1 cellular context compared by ENCODE assay signal in the genomic region with DNA sequence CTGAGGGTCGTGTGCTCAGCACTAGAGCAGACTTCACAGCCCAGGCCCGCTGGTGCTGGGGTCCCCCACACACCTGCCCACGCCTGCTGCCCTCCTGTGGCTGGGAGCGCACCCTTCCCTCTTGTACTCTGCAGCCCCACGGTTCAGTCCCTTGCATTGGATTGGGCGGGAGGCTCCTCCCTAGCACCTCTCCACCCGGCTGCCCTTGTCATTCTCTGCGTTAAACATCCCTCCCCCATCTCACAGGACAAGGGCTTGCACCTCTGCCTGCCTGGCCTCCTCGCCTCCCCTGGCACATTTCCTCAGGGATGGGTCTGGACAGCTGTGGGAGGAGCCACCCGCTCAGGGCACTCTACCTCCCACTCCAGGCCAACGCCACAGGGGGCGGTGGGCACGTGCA.
TF ChIP-seq lines count a peak whose summit lies in the region.

No MANE protein-coding gene starts in this region.

TF ChIP-seq in GM12878, 131 proteins besides CTCF, POLR2A, EP300 and RAD21 (continued from another document):
- TF ChIP-seq, protein P1, sequence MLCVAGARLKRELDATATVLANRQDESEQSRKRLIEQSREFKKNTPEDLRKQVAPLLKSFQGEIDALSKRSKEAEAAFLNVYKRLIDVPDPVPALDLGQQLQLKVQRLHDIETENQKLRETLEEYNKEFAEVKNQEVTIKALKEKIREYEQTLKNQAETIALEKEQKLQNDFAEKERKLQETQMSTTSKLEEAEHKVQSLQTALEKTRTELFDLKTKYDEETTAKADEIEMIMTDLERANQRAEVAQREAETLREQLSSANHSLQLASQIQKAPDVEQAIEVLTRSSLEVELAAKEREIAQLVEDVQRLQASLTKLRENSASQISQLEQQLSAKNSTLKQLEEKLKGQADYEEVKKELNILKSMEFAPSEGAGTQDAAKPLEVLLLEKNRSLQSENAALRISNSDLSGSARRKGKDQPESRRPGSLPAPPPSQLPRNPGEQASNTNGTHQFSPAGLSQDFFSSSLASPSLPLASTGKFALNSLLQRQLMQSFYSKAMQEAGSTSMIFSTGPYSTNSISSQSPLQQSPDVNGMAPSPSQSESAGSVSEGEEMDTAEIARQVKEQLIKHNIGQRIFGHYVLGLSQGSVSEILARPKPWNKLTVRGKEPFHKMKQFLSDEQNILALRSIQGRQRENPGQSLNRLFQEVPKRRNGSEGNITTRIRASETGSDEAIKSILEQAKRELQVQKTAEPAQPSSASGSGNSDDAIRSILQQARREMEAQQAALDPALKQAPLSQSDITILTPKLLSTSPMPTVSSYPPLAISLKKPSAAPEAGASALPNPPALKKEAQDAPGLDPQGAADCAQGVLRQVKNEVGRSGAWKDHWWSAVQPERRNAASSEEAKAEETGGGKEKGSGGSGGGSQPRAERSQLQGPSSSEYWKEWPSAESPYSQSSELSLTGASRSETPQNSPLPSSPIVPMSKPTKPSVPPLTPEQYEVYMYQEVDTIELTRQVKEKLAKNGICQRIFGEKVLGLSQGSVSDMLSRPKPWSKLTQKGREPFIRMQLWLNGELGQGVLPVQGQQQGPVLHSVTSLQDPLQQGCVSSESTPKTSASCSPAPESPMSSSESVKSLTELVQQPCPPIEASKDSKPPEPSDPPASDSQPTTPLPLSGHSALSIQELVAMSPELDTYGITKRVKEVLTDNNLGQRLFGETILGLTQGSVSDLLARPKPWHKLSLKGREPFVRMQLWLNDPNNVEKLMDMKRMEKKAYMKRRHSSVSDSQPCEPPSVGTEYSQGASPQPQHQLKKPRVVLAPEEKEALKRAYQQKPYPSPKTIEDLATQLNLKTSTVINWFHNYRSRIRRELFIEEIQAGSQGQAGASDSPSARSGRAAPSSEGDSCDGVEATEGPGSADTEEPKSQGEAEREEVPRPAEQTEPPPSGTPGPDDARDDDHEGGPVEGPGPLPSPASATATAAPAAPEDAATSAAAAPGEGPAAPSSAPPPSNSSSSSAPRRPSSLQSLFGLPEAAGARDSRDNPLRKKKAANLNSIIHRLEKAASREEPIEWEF (IDR thresholded peaks at IDR 0.05; ENCODE audit: insufficient replicate concordance, low read depth, low read length): no peak
- TF ChIP-seq LARP7 (IDR thresholded peaks at IDR 0.05) (no peak), ZBED1 (IDR thresholded peaks at IDR 0.05; ENCODE audit: borderline replicate concordance) (no peak), TAF1 (IDR thresholded peaks at IDR 0.05; ENCODE audit: borderline replicate concordance, low read depth, low read length) (no peak)
